In the genomic region with DNA sequence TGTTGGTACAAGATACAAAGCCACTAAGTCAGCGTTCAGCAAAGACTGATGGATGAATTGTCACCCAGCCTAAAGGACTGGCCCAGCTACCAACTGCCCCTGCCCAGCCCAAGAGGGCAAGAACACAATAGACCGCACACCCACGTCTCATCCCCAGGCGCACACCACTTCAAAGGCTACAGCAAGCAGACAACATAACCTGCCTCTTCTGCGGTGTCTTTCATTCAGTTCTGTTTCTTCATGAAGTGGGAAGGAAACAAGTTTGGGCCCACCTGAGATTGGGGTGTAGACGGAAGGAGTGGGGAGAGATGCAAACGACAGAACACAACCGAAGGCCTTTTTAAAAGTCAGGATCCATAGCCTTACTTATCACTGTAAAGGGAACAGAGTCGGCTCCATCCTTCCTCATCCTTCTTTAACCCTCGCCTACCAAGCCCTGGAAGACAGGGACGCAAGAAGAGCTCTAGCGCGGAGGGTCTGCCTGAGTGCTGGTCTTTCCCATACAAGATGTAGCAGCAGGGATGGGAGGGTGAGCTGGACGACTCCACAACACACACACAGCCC, we compare ENCODE assay signal across 8 cellular contexts. TPM values are rescaled to one million over a fixed set of nuclear protein-coding genes. Genes with fewer than 3 reads are reported as not detected.
DNase-seq lines count a peak whose midpoint lies in the region; ATAC-seq, FAIRE-seq and TF ChIP-seq lines count a peak whose summit lies in the region.

No MANE protein-coding gene starts in this region.

- no peak overlapping the region for H4K91ac ChIP-seq in H1 (replicated peaks; ENCODE audit: insufficient read length, low read length)

- peaks cover 0 to 24% of the 10 kb centered on the region in 2 experiments; a peak in 2 of 4 replicates for H3K79me2 ChIP-seq in H1 (ENCODE audit: control insufficient read depth in 1 of 2, insufficient read depth in 2 of 2, low read length in 2 of 2)

- no peak overlapping the region for H3K4ac ChIP-seq in H1 (replicated peaks; ENCODE audit: insufficient read length, low read depth, low read length)

- H3K4me3 Mint-ChIP-seq in CD4-positive, alpha-beta T cell, result peak overlapping the region; percentile 92

- no peak overlapping the region for H3K56ac ChIP-seq in H1 (replicated peaks; ENCODE audit: insufficient read length, low read depth, low read length)

- no peak overlapping the region for H3K23ac ChIP-seq in H1 (ENCODE audit: insufficient read length)

- peak overlapping the region; percentile 54; the same call in 1 of the 2 replicates for H4K8ac ChIP-seq in H1 (ENCODE audit: extremely low read depth, insufficient read depth, low read length)

- H4K5ac ChIP-seq in H1 (ENCODE audit: insufficient read length, low read depth, low read length), result peak overlapping the region; percentile 35

- no peak for TF ChIP-seq CTCF in CD4-positive, alpha-beta T cell (IDR thresholded peaks at IDR 0.05)
- no peak for TF ChIP-seq CTCF in HL-60 (IDR thresholded peaks at IDR 0.05; ENCODE audit: insufficient read depth, low read length)
- TF ChIP-seq CTCF in H1 (IDR thresholded peaks at IDR 0.05; ENCODE audit: control extremely low read depth in 1 of 3, insufficient read depth in 1 of 3, low read depth in 1 of 3, low read length in 3 of 3), result no peak
- TF ChIP-seq CTCF in tibial nerve (IDR thresholded peaks at IDR 0.05), result no peak
- no peak for TF ChIP-seq CTCF in GM10248 (IDR thresholded peaks at IDR 0.05; ENCODE audit: control extremely low read depth, extremely low read depth, low read depth, missing control alignments)

- no peaks in the 10 kb centered on the region for H3K27me3 ChIP-seq in CD4-positive, alpha-beta T cell (ENCODE audit: control insufficient read depth, insufficient read depth, low read length)
- H3K27me3 ChIP-seq in HL-60 (ENCODE audit: insufficient read depth, poor library complexity, severe bottlenecking) (no peaks in the 10 kb centered on the region), H1 (replicated peaks in 1 of 4; ENCODE audit: control insufficient read depth in 3 of 4, extremely low read depth in 1 of 4, insufficient read depth in 3 of 4, low read length in 3 of 4) (peaks cover 0 to 2% (median 0%) of the 10 kb centered on the region in 4 experiments; a peak in 1 of 7 replicates), muscle layer of colon (ENCODE audit: control insufficient read depth in 1 of 2, insufficient read depth in 2 of 2, low read length in 2 of 2) (no peaks in the 10 kb centered on the region), tibial nerve (no peaks in the 10 kb centered on the region)

- peak overlapping the region; percentile 63 to 84 (median 76) for H3K9ac ChIP-seq in H1 (replicated peaks in 1 of 4; ENCODE audit: extremely low read depth in 1 of 4, low read depth in 3 of 4, low read length in 3 of 4)
- peak overlapping the region; percentile 87 for H3K9ac ChIP-seq in muscle layer of colon (ENCODE audit: low read length)

- TF ChIP-seq POLR2A in H1 (IDR thresholded peaks at IDR 0.05; ENCODE audit: control extremely low read depth in 1 of 2, low read depth in 2 of 2, low read length in 2 of 2), result no peak
- no peak for TF ChIP-seq POLR2A in tibial nerve (IDR thresholded peaks at IDR 0.05)

- TF ChIP-seq EP300 in H1 (IDR thresholded peaks at IDR 0.05; ENCODE audit: borderline replicate concordance in 1 of 2, low read depth in 2 of 2, low read length in 2 of 2) (no peak), tibial nerve (IDR thresholded peaks at IDR 0.05) (no peak)

- ATAC-seq in CD4-positive, alpha-beta T cell (ENCODE audit: poor library complexity), result peak; percentile 52

- H3K36me3 ChIP-seq in H1 (ENCODE audit: control insufficient read depth in 2 of 4, insufficient read depth in 4 of 4, low read length in 3 of 4) (no peaks in the 10 kb centered on the region), muscle layer of colon (ENCODE audit: insufficient read depth, low read length) (no peaks in the 10 kb centered on the region), tibial nerve (no peaks in the 10 kb centered on the region)

- H3K23me2 ChIP-seq in H1 (ENCODE audit: low read depth, low read length), result peaks cover 11% of the 10 kb centered on the region

- POLR2A ChIA-PET in CD4-positive, alpha-beta T cell (lab: Charles Lee), result interaction anchor here (0.9 to 2.6 kb wide), 11 partner anchors 8 to 1608 kb away, joined by 3 to 18 read pairs (median 4); a partner anchor contains a TSS
- POLR2A ChIA-PET in H1 (lab: Charles Lee; ENCODE audit: partially characterized antibody), result interaction anchor here (0.6 to 1.9 kb wide), 8 partner anchors 14 to 166 kb away, joined by 3 to 5 read pairs (median 3); no protein-coding TSS in a partner anchor
- POLR2A ChIA-PET in GM10248 (lab: Yijun Ruan, JAX), result no interaction called here

- H4K20me1 ChIP-seq in H1 (replicated peaks in 1 of 2; ENCODE audit: control insufficient read depth in 1 of 2, insufficient read depth in 2 of 2, low read length in 2 of 2), result peaks cover 0 to 4% of the 10 kb centered on the region in 2 experiments

- no peaks in the 10 kb centered on the region for H3K27me3 Mint-ChIP-seq in CD4-positive, alpha-beta T cell

- peak overlapping the region; percentile 80 to 96 for H3K4me2 ChIP-seq in H1 (ENCODE audit: insufficient read depth in 1 of 2, low read depth in 2 of 2, low read length in 2 of 2)

- peak in 8 of 10 experiments; percentile 10 to 63 (median 35) for DNase-seq in CD4-positive, alpha-beta T cell
- DNase-seq in HL-60 (ENCODE audit: low read depth in 1 of 2, low spot score in 1 of 2) (no peak), H1 (ENCODE audit: low read depth in 1 of 2, low spot score in 2 of 2) (no peak), tibial nerve (ENCODE audit: low spot score in 2 of 2) (no peak), GM10248 (ENCODE audit: extremely low spot score) (no peak), germinal center (ENCODE audit: low spot score) (no peak)
- DNase-seq in activated CD4-positive, alpha-beta T cell treated with anti-CD3 and anti-CD28 coated beads for 4 hours, result peak; percentile 15 to 35

- no peak overlapping the region for H2BK20ac ChIP-seq in H1 (ENCODE audit: low read length)

- no peaks in the 10 kb centered on the region for H3K9me3 ChIP-seq in CD4-positive, alpha-beta T cell (ENCODE audit: control insufficient read depth, low read length)
- H3K9me3 ChIP-seq in H1 (ENCODE audit: insufficient read depth in 2 of 2, low read depth in 1 of 2, low read length in 1 of 2), result no peaks in the 10 kb centered on the region
- H3K9me3 ChIP-seq in muscle layer of colon (ENCODE audit: low read length), result no peaks in the 10 kb centered on the region
- H3K9me3 ChIP-seq in tibial nerve, result no peaks in the 10 kb centered on the region

- CTCF ChIA-PET in CD4-positive, alpha-beta T cell (lab: Charles Lee), result no interaction called here
- CTCF ChIA-PET in H1 (lab: Charles Lee; ENCODE audit: partially characterized antibody), result interaction anchor here (0.6 to 1.4 kb wide), 4 partner anchors 13 to 165 kb away, joined by 3 to 6 read pairs (median 4); a partner anchor contains a TSS
- CTCF ChIA-PET in GM10248 (lab: Yijun Ruan, JAX), result interaction anchor here (1.0 to 5.3 kb wide), 6 partner anchors 9 to 165 kb away, joined by 3 to 32 read pairs (median 5); no protein-coding TSS in a partner anchor

- 24% methylated on average over 14 of the region's 14 CpGs; no CpG with 5 or more reads in 1 of the 2 experiments for WGBS in H1 (ENCODE audit: extremely low coverage in 1 of 2, insufficient coverage in 1 of 2, insufficient read length in 1 of 2, insufficient replicate concordance in 2 of 2, low coverage in 1 of 2, low lambda C conversion rate in 2 of 2, missing lambda C conversion rate in 1 of 2), 2 experiments
- 1 to 3% methylated on average over 14 of the region's 14 CpGs for WGBS in tibial nerve, 2 donors

- peaks cover 62% of the 10 kb centered on the region for H3K4me1 Mint-ChIP-seq in CD4-positive, alpha-beta T cell (ENCODE audit: low read depth)

- no peak overlapping the region for H2BK15ac ChIP-seq in H1 (ENCODE audit: low read length)

- no peak overlapping the region for H2BK120ac ChIP-seq in H1 (replicated peaks; ENCODE audit: low read depth, low read length)

- H3K27ac ChIP-seq in CD4-positive, alpha-beta T cell (ENCODE audit: low read depth, low read length), result peak overlapping the region; percentile 76
- H3K27ac ChIP-seq in HL-60 (replicated peaks) (peak overlapping the region; percentile 36), H1 (ENCODE audit: low read depth, low read length) (peak overlapping the region; percentile 54), muscle layer of colon (ENCODE audit: low read depth, low read length) (peak overlapping the region; percentile 98), tibial nerve (peak overlapping the region; percentile 89 to 99 (median 96))

- H2AK5ac ChIP-seq in H1 (ENCODE audit: low read depth, low read length), result no peak overlapping the region

- H3K4me3 ChIP-seq in HL-60 (replicated peaks; ENCODE audit: insufficient read depth, low read length), result peak overlapping the region; percentile 67
- H3K4me3 ChIP-seq in H1 (ENCODE audit: extremely low read depth in 1 of 4, insufficient read depth in 2 of 4, low read depth in 3 of 4, low read length in 4 of 4), result peak overlapping the region; percentile 52 to 86 (median 68)
- peak overlapping the region; percentile 71 to 93 for H3K4me3 ChIP-seq in muscle layer of colon (ENCODE audit: low read depth in 1 of 2, low read length in 2 of 2)
- H3K4me3 ChIP-seq in tibial nerve, result peak overlapping the region; percentile 46 to 84 (median 68)

- peaks cover 8% of the 10 kb centered on the region for H3K36me3 Mint-ChIP-seq in CD4-positive, alpha-beta T cell (ENCODE audit: low read depth)

- intact Hi-C loops in CD4-positive, alpha-beta T cell (cut with DNase I, micrococcal nuclease), result loop anchor here (2.0 to 10.0 kb wide), 7 partner anchors 14 to 944 kb away; a partner anchor contains a TSS

- TF ChIP-seq RAD21 in H1 (IDR thresholded peaks at IDR 0.05 in 1 of 2, conservative IDR thresholded peaks at IDR 0.05 in 1 of 2; ENCODE audit: low read depth in 2 of 2, low read length in 2 of 2), result no peak

- H2BK12ac ChIP-seq in H1 (ENCODE audit: low read depth, low read length), result no peak overlapping the region

- H3K27ac Mint-ChIP-seq in CD4-positive, alpha-beta T cell, result peak overlapping the region; percentile 95

- peak overlapping the region; percentile 87 for H2AFZ ChIP-seq in H1 (ENCODE audit: low read length)

- H3K4me1 ChIP-seq in H1 (replicated peaks in 1 of 4; ENCODE audit: control insufficient read depth in 3 of 4, insufficient read depth in 4 of 4, low read length in 3 of 4) (peaks cover 4 to 22% (median 9%) of the 10 kb centered on the region in 4 experiments), muscle layer of colon (ENCODE audit: insufficient read depth, low read length) (peaks cover 53% of the 10 kb centered on the region), tibial nerve (peaks cover 0 to 61% (median 55%) of the 10 kb centered on the region in 4 donors)

- H3K14ac ChIP-seq in H1 (ENCODE audit: insufficient read length), result no peak overlapping the region

- no peak for FAIRE-seq in H1 (lab: Jason Lieb, UNC)

- peaks cover 2% of the 10 kb centered on the region; the same call in 1 of the 2 replicates for H3K79me1 ChIP-seq in H1 (ENCODE audit: low read depth, low read length)

- peak overlapping the region; percentile 4; the same call in 1 of the 2 replicates for H2BK5ac ChIP-seq in H1 (ENCODE audit: low read depth, low read length)

- H3K18ac ChIP-seq in H1 (ENCODE audit: extremely low read depth, low read length), result peak overlapping the region; percentile 75; the same call in 1 of the 2 replicates

- H3K9me3 Mint-ChIP-seq in CD4-positive, alpha-beta T cell, result no peaks in the 10 kb centered on the region

RNA-seq across cellular contexts. Expression of a gene that starts 0.7 kb away (rescaled TPM):
- total RNA-seq in CD4-positive, alpha-beta T cell, result 10 to 100 TPM; 34.4 to 36.0 TPM
- 35.7 and 40.2 TPM in 2 replicates for total RNA-seq in H1 (2021; fragmentation: NEBNext Ultra II Directional; extraction: Animal tissue kit (Norgen Biotek cat#: 25700))
- polyA plus RNA-seq in H1 (2011; rRNA removed), result 13.8 and 18.5 TPM in 2 replicates
- polyA plus RNA-seq in H1 (2011; cell fraction: cytosol; rRNA removed), result 19.7 TPM
- 20.4 TPM for polyA plus RNA-seq in H1 (2011; cell fraction: nucleus; rRNA removed)
- 30.9 to 44.6 TPM (median 38.5 TPM) in 4 replicates for polyA plus RNA-seq in H1 (2012, experiment 1 of 2)
- 3.6 TPM for polyA plus RNA-seq in H1 (2012, experiment 2 of 2)
- 45.4 TPM for polyA plus RNA-seq in H1 (2013, experiment 1 of 2)
- 48.9 TPM for polyA plus RNA-seq in H1 (2013, experiment 2 of 2)
- polyA minus RNA-seq in H1 (2011; rRNA and poly(A)+ RNA removed), result 74.3 and 94.4 TPM in 2 replicates
- polyA minus RNA-seq in H1 (2011; cell fraction: cytosol; rRNA and poly(A)+ RNA removed), result 37.0 TPM
- 50.5 TPM for polyA minus RNA-seq in H1 (2011; cell fraction: nucleus; rRNA and poly(A)+ RNA removed)
- total RNA-seq in tibial nerve, result 100 to 1,000 TPM; 126 to 219 (median 143) TPM

RNA-seq across cellular contexts. Expression of a gene that starts 38.6 kb away (rescaled TPM):
- under 1 TPM; 0.34 to 0.74 TPM for total RNA-seq in CD4-positive, alpha-beta T cell
- total RNA-seq in H1 (2021; fragmentation: NEBNext Ultra II Directional; extraction: Animal tissue kit (Norgen Biotek cat#: 25700)), result 1.3 and 1.7 TPM in 2 replicates
- 1.2 and 1.4 TPM in 2 replicates for polyA plus RNA-seq in H1 (2011; rRNA removed)
- polyA plus RNA-seq in H1 (2011; cell fraction: cytosol; rRNA removed), result 1.7 TPM
- 1.4 TPM for polyA plus RNA-seq in H1 (2011; cell fraction: nucleus; rRNA removed)
- polyA plus RNA-seq in H1 (2012, experiment 1 of 2), result 0.86 to 1.4 TPM (median 0.93 TPM) in 4 replicates
- not detected for polyA plus RNA-seq in H1 (2012, experiment 2 of 2)
- polyA plus RNA-seq in H1 (2013, experiment 1 of 2), result 1.1 TPM
- 0.85 TPM for polyA plus RNA-seq in H1 (2013, experiment 2 of 2)
- 1.1 and 1.3 TPM in 2 replicates for polyA minus RNA-seq in H1 (2011; rRNA and poly(A)+ RNA removed)
- 1.2 TPM for polyA minus RNA-seq in H1 (2011; cell fraction: cytosol; rRNA and poly(A)+ RNA removed)
- polyA minus RNA-seq in H1 (2011; cell fraction: nucleus; rRNA and poly(A)+ RNA removed), result 2.1 TPM
- total RNA-seq in tibial nerve, result 1 to 10 TPM in 3 of 4 donors, under 1 TPM in 1; 0.30 to 4.6 (median 1.5) TPM

Comparison
In these comparisons a context has a peak if more than half of its experiments do, and no peak if none do; other contexts are left out.
1. DNase-seq: peak in CD4-positive, alpha-beta T cell (8 of 10) and activated CD4-positive, alpha-beta T cell treated with anti-CD3 and anti-CD28 coated beads for 4 hours (2 of 2); none in HL-60 (0 of 2), H1 (0 of 2), tibial nerve (0 of 2), GM10248 (single experiment) and germinal center (single experiment).
2. H3K27ac ChIP-seq: peak in every context shown above with its lines; median percentile 98 in muscle layer of colon; 96 in tibial nerve; 76 in CD4-positive, alpha-beta T cell; 54 in H1; 36 in HL-60.
3. Peak in every context shown above with its lines, with median percentiles within 50 percentile points of each other: H3K4me3 ChIP-seq.